Comparison of ENCODE assay signal across 7 cellular contexts in the genomic region with DNA sequence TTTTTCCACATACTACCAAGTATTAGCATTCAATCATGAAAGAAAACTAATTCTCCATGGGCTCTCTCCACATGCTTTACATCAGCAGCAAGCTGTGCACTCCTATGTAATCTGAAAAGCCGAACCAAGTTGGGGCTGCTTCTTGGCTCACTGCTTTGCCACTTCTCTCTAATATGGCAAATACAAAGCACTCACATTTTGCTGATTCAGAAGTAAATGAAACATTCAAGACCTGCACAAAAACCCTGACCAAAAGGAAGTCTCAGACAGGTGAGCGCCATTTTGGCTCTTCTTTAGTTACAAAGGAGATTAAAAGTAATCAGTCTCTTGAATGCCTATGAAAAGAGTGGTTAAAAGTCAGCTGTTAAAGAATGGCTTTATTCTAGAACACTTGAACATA.
"Had no signal": no experiment of that assay in that cellular context is flagged by ENCODE, and none has a peak within 500 bp of the region (broad histone marks: within the 10 kb centered on the region; RNA-seq: fewer than 3 reads in every experiment).

No MANE protein-coding gene starts in this region.

- FAIRE-seq: H1, H54 had no signal

- H3K27ac ChIP-seq: HL-60 had no signal

- ATAC-seq: GM23338 had no signal

- H3K4me3 ChIP-seq: GM23338 had no signal

- DNase-seq: H9, HCEC 1CT, KG1 had no signal

- H2AFZ ChIP-seq: GM23338 had no signal

- H3K4me2 ChIP-seq: GM23338 had no signal
